In the genomic region with DNA sequence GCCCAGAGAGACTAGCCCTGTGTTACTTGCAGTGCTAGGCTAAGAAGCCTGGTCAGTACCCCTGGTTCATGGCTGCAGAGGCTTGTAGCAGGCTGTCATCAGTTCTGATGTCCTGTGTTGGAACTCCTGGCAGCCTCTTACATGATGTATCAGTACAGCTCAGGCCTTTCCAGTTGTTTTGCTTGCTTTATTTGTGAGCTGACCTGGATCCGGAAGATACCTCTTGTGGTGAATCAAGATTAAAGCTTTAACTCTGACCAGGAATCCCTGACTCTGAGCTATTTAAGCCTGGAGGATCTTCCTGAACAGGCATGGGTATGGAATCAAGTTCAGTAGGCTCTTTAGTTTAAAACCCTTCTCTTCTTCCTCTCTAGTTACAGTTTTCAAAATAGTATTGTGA, we compare ENCODE assay signal across 30 cellular contexts.
"Had no signal": no experiment of that assay in that cellular context is flagged by ENCODE, and none has a peak within 500 bp of the region (broad histone marks: within the 10 kb centered on the region; RNA-seq: fewer than 3 reads in every experiment).

No MANE protein-coding gene starts in this region.

- H3K27ac ChIP-seq: body of pancreas, coronary artery, foreskin keratinocyte, gastrocnemius medialis had no signal

- DNase-seq: activated CD4-positive, alpha-beta memory T cell treated with anti-CD3 and anti-CD28 coated beads for 36 hours; activated CD4-positive, alpha-beta T cell treated with anti-CD3 and anti-CD28 coated beads for 36 hours; activated CD4-positive, alpha-beta T cell treated with anti-CD3 and anti-CD28 coated beads, Interleukin-2, amount 10 ng/mL, durations not matched to agents 24 days and 14 days; activated CD4-positive, CD25-positive, alpha-beta regulatory T cell; activated CD4-positive, CD25-positive, alpha-beta regulatory T cell treated with anti-CD3 and anti-CD28 coated beads, Interleukin-2, amount 50 U/mL, for 72 hours; activated CD8-positive, alpha-beta memory T cell treated with anti-CD3 and anti-CD28 coated beads, Interleukin-2, amount 50 U/mL, for 48 hours; activated gamma-delta T cell; activated naive CD4-positive, alpha-beta T cell; activated naive CD4-positive, alpha-beta T cell treated with anti-CD3 and anti-CD28 coated beads, Interleukin-2, amount 10 ng/mL, durations not matched to agents 7 days and 5 days; activated naive CD8-positive, alpha-beta T cell treated with anti-CD3 and anti-CD28 coated beads, Interleukin-2, amount 10 ng/mL, durations not matched to agents 7 days and 5 days; activated T-cell treated with anti-CD3 and anti-CD28 coated beads for 4 hours; activated T-cell treated with anti-CD3 and anti-CD28 coated beads, Interleukin-2, amount 50 U/mL, for 24 hours; activated T-cell treated with anti-CD3 and anti-CD28 coated beads, Interleukin-2, amount 50 U/mL, for 72 hours; amygdala; aorta; body of pancreas; dorsolateral prefrontal cortex; effector memory CD4-positive, alpha-beta T cell; endodermal cell; erythroblast; foreskin keratinocyte; gastrocnemius medialis; glutamatergic neuron; heart left ventricle; T-helper 1 cell; T-helper 17 cell; T1000 had no signal

- H3K36me3 ChIP-seq: esophagus muscularis mucosa, gastrocnemius medialis, heart left ventricle had no signal

- H3K4me3 ChIP-seq: body of pancreas, coronary artery, dorsolateral prefrontal cortex, esophagus muscularis mucosa, gastrocnemius medialis, heart left ventricle had no signal

- H3K9me3 ChIP-seq: body of pancreas, esophagus muscularis mucosa, gastrocnemius medialis, heart left ventricle had no signal

- H3K27me3 ChIP-seq: body of pancreas, dorsolateral prefrontal cortex, esophagus muscularis mucosa, foreskin keratinocyte, gastrocnemius medialis, heart left ventricle had no signal

- ATAC-seq: activated CD4-positive, alpha-beta T cell treated with anti-CD3 and anti-CD28 coated beads for 36 hours; activated naive CD4-positive, alpha-beta T cell treated with anti-CD3 and anti-CD28 coated beads, Interleukin-2, amount 50 U/mL, for 72 hours; activated T-cell treated with anti-CD3 and anti-CD28 coated beads, Interleukin-2, amount 50 U/mL, for 72 hours; body of pancreas; foreskin keratinocyte; gastrocnemius medialis; T-helper 17 cell had no signal
